14 cellular contexts compared by ENCODE assay signal in the genomic region with DNA sequence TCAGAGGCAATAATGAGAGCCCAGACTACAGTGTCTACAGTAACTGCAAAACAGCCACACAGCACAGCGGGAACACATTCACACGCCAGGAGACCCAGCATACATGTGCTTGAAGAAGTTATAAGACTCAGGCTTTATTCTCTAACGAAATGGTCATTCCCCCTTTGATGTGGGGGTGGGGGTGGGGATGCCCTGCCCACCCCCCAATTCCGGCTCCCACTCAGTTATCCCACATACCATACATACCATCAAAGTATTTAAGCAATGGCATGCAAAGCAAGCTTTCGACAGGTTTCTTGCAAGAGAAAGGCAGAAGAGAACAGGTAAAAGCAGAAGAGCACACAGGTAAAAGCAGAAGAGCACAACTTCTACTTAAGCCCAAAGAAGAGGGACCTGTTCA. TPM values are rescaled to one million over a fixed set of nuclear protein-coding genes. Genes with fewer than 3 reads are reported as not detected.
DNase-seq lines count a peak whose midpoint lies in the region; ATAC-seq and TF ChIP-seq lines count a peak whose summit lies in the region.
"Had no signal": no experiment of that assay in that cellular context is flagged by ENCODE, and none has a peak within 500 bp of the region (broad histone marks: within the 10 kb centered on the region; RNA-seq: fewer than 3 reads in every experiment).

No MANE protein-coding gene starts in this region.

- peaks cover 78 to 90% (median 86%) of the 10 kb centered on the region in 11 experiments for H3K27me3 ChIP-seq in BLaER1 treated with 17β-estradiol and CSF1 and Interleukin-3, amounts not matched to agents 10 nM and 100 nM
- peaks cover 0 to 31% of the 10 kb centered on the region in 2 donors for H3K27me3 ChIP-seq in breast epithelium
- no peaks in the 10 kb centered on the region for H3K27me3 ChIP-seq in naive thymus-derived CD4-positive, alpha-beta T cell (ENCODE audit: control insufficient read depth in 2 of 2, insufficient read depth in 2 of 2, low read length in 2 of 2)
- H3K27me3 ChIP-seq: uterus had no signal

- no peaks in the 10 kb centered on the region for H3K9me3 Mint-ChIP-seq in HFFc6
- peaks cover 0 to 4% (median 0%) of the 10 kb centered on the region in 11 donors for H3K9me3 Mint-ChIP-seq in naive thymus-derived CD4-positive, alpha-beta T cell

- peak overlapping the region; percentile 47 to 85 (median 77); a peak in 20 of 22 replicates for H3K4me2 ChIP-seq in BLaER1 treated with 17β-estradiol and CSF1 and Interleukin-3, amounts not matched to agents 10 nM and 100 nM

- intact Hi-C loops in breast epithelium (cut with DNase I; ENCODE audit: low total_unique reads) = no loop called here
- intact Hi-C loops in naive thymus-derived CD4-positive, alpha-beta T cell (cut with micrococcal nuclease) = loop anchor here (5.0 to 10.0 kb wide), 2 partner anchors 37 to 281 kb away; partner anchors contain the start of genes EMD (in 1 of the 2) and FLNA (in 1 of the 2)

- peaks cover 0 to 29% (median 12%) of the 10 kb centered on the region in 11 experiments; a peak in 12 of 22 replicates for H3K36me3 ChIP-seq in BLaER1 treated with 17β-estradiol and CSF1 and Interleukin-3, amounts not matched to agents 10 nM and 100 nM
- no peaks in the 10 kb centered on the region for H3K36me3 ChIP-seq in breast epithelium
- peaks cover 0 to 9% (median 0%) of the 10 kb centered on the region in 3 experiments for H3K36me3 ChIP-seq in naive thymus-derived CD4-positive, alpha-beta T cell (ENCODE audit: control insufficient read depth in 2 of 3, insufficient read depth in 3 of 3, low read length in 3 of 3)
- H3K36me3 ChIP-seq: uterus had no signal

- H3K27ac ChIP-seq in BLaER1 treated with 17β-estradiol and CSF1 and Interleukin-3, amounts not matched to agents 10 nM and 100 nM = no peak overlapping the region
- no peak overlapping the region for H3K27ac ChIP-seq in breast epithelium
- H3K27ac ChIP-seq in naive thymus-derived CD4-positive, alpha-beta T cell (ENCODE audit: low read depth, low read length) = peak overlapping the region; percentile 27

- CTCF ChIA-PET in naive thymus-derived CD4-positive, alpha-beta T cell (lab: Charles Lee) = no interaction called here

- peaks cover 64 to 79% (median 78%) of the 10 kb centered on the region in 11 experiments for H4K20me1 ChIP-seq in BLaER1 treated with 17β-estradiol and CSF1 and Interleukin-3, amounts not matched to agents 10 nM and 100 nM

- POLR2A ChIA-PET in naive thymus-derived CD4-positive, alpha-beta T cell (lab: Charles Lee) = interaction anchor here (1.7 kb wide), 1 partner anchor 11 kb away, joined by 5 read pairs; no protein-coding TSS in a partner anchor

- peak overlapping the region; percentile 15; the same call in 1 of the 2 replicates for H3K4me3 Mint-ChIP-seq in HFFc6
- peak overlapping the region; percentile 89 to 99 (median 96) for H3K4me3 Mint-ChIP-seq in naive thymus-derived CD4-positive, alpha-beta T cell

- DNase-seq in HFFc6 = no peak
- DNase-seq in breast epithelium (ENCODE audit: low spot score in 2 of 2) = no peak
- DNase-seq in naive thymus-derived CD4-positive, alpha-beta T cell = no peak
- no peak for DNase-seq in GM13976 (ENCODE audit: low spot score)
- DNase-seq: amygdala, erythroblast, islet precursor cell, KBM-7, uterus had no signal

- no peaks in the 10 kb centered on the region for H3K36me3 Mint-ChIP-seq in HFFc6 (ENCODE audit: low read depth)
- peaks cover 0 to 12% (median 4%) of the 10 kb centered on the region in 5 donors for H3K36me3 Mint-ChIP-seq in naive thymus-derived CD4-positive, alpha-beta T cell

- TF ChIP-seq CTCF in HFFc6 (IDR thresholded peaks at IDR 0.05) (no peak), breast epithelium (IDR thresholded peaks at IDR 0.05) (no peak), GM13976 (IDR thresholded peaks at IDR 0.05; ENCODE audit: borderline replicate concordance, control extremely low read depth, extremely low read depth, insufficient read depth, missing control alignments) (no peak)

- ATAC-seq in naive thymus-derived CD4-positive, alpha-beta T cell = no peak
- no peak for ATAC-seq in GM18858 (IDR thresholded peaks at IDR 0.05; ENCODE audit: unreplicated experiment)
- ATAC-seq in HG03280 (IDR thresholded peaks at IDR 0.05; ENCODE audit: unreplicated experiment) = no peak
- ATAC-seq in HG02759 (IDR thresholded peaks at IDR 0.05; ENCODE audit: unreplicated experiment) = no peak

- no peak overlapping the region for H3K4me3 ChIP-seq in BLaER1 treated with 17β-estradiol and CSF1 and Interleukin-3, amounts not matched to agents 10 nM and 100 nM
- peak overlapping the region; percentile 3 to 40 (median 8) for H3K4me3 ChIP-seq in breast epithelium
- H3K4me3 ChIP-seq in naive thymus-derived CD4-positive, alpha-beta T cell (ENCODE audit: low read length) = no peak overlapping the region

- no peak overlapping the region; the same call in 1 of the 2 replicates for H3K27ac Mint-ChIP-seq in HFFc6
- H3K27ac Mint-ChIP-seq in naive thymus-derived CD4-positive, alpha-beta T cell = peak overlapping the region in 7 of 9 donors; percentile 14 to 97 (median 72)

- H3K27me3 Mint-ChIP-seq in HFFc6 (ENCODE audit: insufficient read depth) = peaks cover 3% of the 10 kb centered on the region; the same call in 1 of the 2 replicates
- no peaks in the 10 kb centered on the region for H3K27me3 Mint-ChIP-seq in naive thymus-derived CD4-positive, alpha-beta T cell

- peaks cover 0 to 36% (median 14%) of the 10 kb centered on the region in 11 experiments; a peak in 14 of 22 replicates for H3K9me3 ChIP-seq in BLaER1 treated with 17β-estradiol and CSF1 and Interleukin-3, amounts not matched to agents 10 nM and 100 nM (replicated peaks in 1 of 11)
- H3K9me3 ChIP-seq in breast epithelium = no peaks in the 10 kb centered on the region
- H3K9me3 ChIP-seq in naive thymus-derived CD4-positive, alpha-beta T cell (ENCODE audit: control insufficient read depth in 2 of 3, low read length in 3 of 3) = no peaks in the 10 kb centered on the region
- H3K9me3 ChIP-seq: uterus had no signal

- peaks cover 46% of the 10 kb centered on the region for H3K4me1 Mint-ChIP-seq in HFFc6 (ENCODE audit: low read depth)
- peaks cover 21 to 76% (median 59%) of the 10 kb centered on the region in 7 donors for H3K4me1 Mint-ChIP-seq in naive thymus-derived CD4-positive, alpha-beta T cell

- no peak overlapping the region for H3K9ac ChIP-seq in BLaER1 treated with 17β-estradiol and CSF1 and Interleukin-3, amounts not matched to agents 10 nM and 100 nM

- no peak for TF ChIP-seq POLR2A in breast epithelium (IDR thresholded peaks at IDR 0.05)

- in situ Hi-C loops in GM13976 (cut with MboI; ENCODE audit: low sequenced_read_pairs, unreplicated experiment) = no loop called here

- peaks cover 30 to 52% (median 35%) of the 10 kb centered on the region in 10 experiments for H3K4me1 ChIP-seq in BLaER1 treated with 17β-estradiol and CSF1 and Interleukin-3, amounts not matched to agents 10 nM and 100 nM
- H3K4me1 ChIP-seq in breast epithelium = peaks cover 0 to 3% of the 10 kb centered on the region in 2 donors
- peaks cover 33 to 43% of the 10 kb centered on the region in 2 donors for H3K4me1 ChIP-seq in naive thymus-derived CD4-positive, alpha-beta T cell (ENCODE audit: control insufficient read depth in 2 of 2, insufficient read depth in 2 of 2, low read length in 2 of 2)

RNA-seq across cellular contexts. Expression of gene MECP2, which starts 3.6 kb away (rescaled TPM):
- total RNA-seq in HFFc6 (2021; fragmentation: NEBNext Ultra II Directional; extraction: Animal tissue kit (Norgen Biotek cat#: 25700)) = 10 to 100 TPM; 28.8 to 35.8 (median 31.9) TPM
- 10 to 100 TPM; 56.3 to 58.3 (median 57.8) TPM for total RNA-seq in breast epithelium
- 100 to 1,000 TPM in 3 of 5 experiments, 10 to 100 TPM in 2; 72.7 to 155 (median 103) TPM for total RNA-seq in naive thymus-derived CD4-positive, alpha-beta T cell
- 10 to 100 TPM; 12.1 to 22.5 TPM for polyA plus RNA-seq in naive thymus-derived CD4-positive, alpha-beta T cell

RNA-seq across cellular contexts. Expression of gene OPN1LW, which starts 50.1 kb away (rescaled TPM):
- not detected for total RNA-seq in HFFc6 (2021; fragmentation: NEBNext Ultra II Directional; extraction: Animal tissue kit (Norgen Biotek cat#: 25700))
- not detected for total RNA-seq in breast epithelium
- total RNA-seq in naive thymus-derived CD4-positive, alpha-beta T cell = not detected
- not detected for polyA plus RNA-seq in naive thymus-derived CD4-positive, alpha-beta T cell
- total RNA-seq: posterior vena cava, uterus had no signal

Comparison
In these comparisons a context has a peak if more than half of its experiments do, and no peak if none do; other contexts are left out.
1. H3K4me3 ChIP-seq: peak in breast epithelium (3 of 3); none in BLaER1 treated with 17β-estradiol and CSF1 and Interleukin-3, amounts not matched to agents 10 nM and 100 nM (0 of 10) and naive thymus-derived CD4-positive, alpha-beta T cell (single experiment).